Comparison of ENCODE assay signal across 18 cellular contexts in the genomic region with DNA sequence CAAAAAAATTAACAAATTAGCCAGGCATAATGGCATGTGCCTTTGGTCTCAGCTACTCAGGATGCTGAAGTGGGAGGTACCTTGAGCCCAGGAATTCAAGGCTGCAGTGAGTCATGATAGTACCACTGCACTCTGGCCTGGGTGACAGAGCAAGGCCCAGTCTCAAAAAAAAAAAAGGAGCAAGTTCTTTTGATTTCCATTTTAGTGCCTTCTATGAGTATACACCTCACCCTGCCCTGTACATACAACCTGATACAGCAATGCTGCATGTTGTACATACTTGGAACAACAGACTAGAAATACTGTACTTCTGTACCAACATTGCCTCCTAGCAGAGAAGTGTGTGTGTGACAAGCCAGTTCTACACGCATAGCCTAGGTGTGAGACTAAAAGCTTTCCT.
DNase-seq lines count a peak whose midpoint lies in the region; ATAC-seq and TF ChIP-seq lines count a peak whose summit lies in the region.
"Had no signal": no experiment of that assay in that cellular context is flagged by ENCODE, and none has a peak within 500 bp of the region (broad histone marks: within the 10 kb centered on the region; RNA-seq: fewer than 3 reads in every experiment).

No MANE protein-coding gene starts in this region.

- no peak overlapping the region for H3K4me2 ChIP-seq in DND-41 (ENCODE audit: insufficient read depth, low read length)

- no peak overlapping the region for H3K9ac ChIP-seq in DND-41 (ENCODE audit: low read depth, low read length)
- H3K9ac ChIP-seq: BLaER1 treated with 17β-estradiol and CSF1 and Interleukin-3, amounts not matched to agents 10 nM and 100 nM had no signal

- H2AFZ ChIP-seq in DND-41 (ENCODE audit: low read depth, low read length) = no peak overlapping the region

- H4K20me1 ChIP-seq in DND-41 (ENCODE audit: insufficient read depth, low read length) = no peaks in the 10 kb centered on the region
- H4K20me1 ChIP-seq: BLaER1 treated with 17β-estradiol and CSF1 and Interleukin-3, amounts not matched to agents 10 nM and 100 nM had no signal

- H3K27ac ChIP-seq in DND-41 (ENCODE audit: low read length) = no peak overlapping the region
- H3K27ac ChIP-seq: brain microvascular endothelial cell, right atrium auricular region had no signal

- no peak for DNase-seq in DND-41
- peak; percentile 19 for DNase-seq in HK-2 (ENCODE audit: unreplicated experiment)
- peak; percentile 6 for DNase-seq in T1000 (lab: John Stamatoyannopoulos, UW)
- DNase-seq in kidney tubule cell (ENCODE audit: low spot score) = peak; percentile 76
- DNase-seq in NCI-H2107 treated with DMSO at 0.1 percent for 48 hours (lab: John Stamatoyannopoulos, UW; ENCODE audit: unreplicated experiment) = no peak
- DNase-seq in middle frontal gyrus (ENCODE audit: extremely low spot score, low spot score) = no peak
- DNase-seq in GM10266 (ENCODE audit: extremely low spot score) = no peak
- DNase-seq in GM19240 (ENCODE audit: insufficient read length, low spot score) = no peak
- DNase-seq: brain microvascular endothelial cell; H7; naive thymus-derived CD4-positive, alpha-beta T cell; NCI-H1105; NCI-H446; stimulated activated CD4-positive, alpha-beta T cell treated with anti-CD3 and anti-CD28 coated beads, Interleukin-2, amount 100 ng/mL, for 48 hours had no signal

- TF ChIP-seq CTCF in DND-41 (IDR thresholded peaks at IDR 0.05; ENCODE audit: borderline replicate concordance, extremely low read depth, low read length, poor library complexity, severe bottlenecking) = peak; percentile 15
- TF ChIP-seq CTCF in GM10266 (IDR thresholded peaks at IDR 0.05; ENCODE audit: control insufficient read depth, insufficient read depth, low read depth, missing control alignments) = no peak

- no peaks in the 10 kb centered on the region for H3K79me2 ChIP-seq in DND-41 (ENCODE audit: insufficient read depth, low read length)

- H3K9me3 ChIP-seq in DND-41 (ENCODE audit: insufficient read depth, low read length, severe bottlenecking) = no peaks in the 10 kb centered on the region
- H3K9me3 ChIP-seq: right atrium auricular region had no signal

- ATAC-seq in DND-41 (ENCODE audit: insufficient read depth, low read depth) = peak; percentile 47
- ATAC-seq: activated CD4-positive, CD25-positive, alpha-beta regulatory T cell treated with anti-CD3 and anti-CD28 coated beads, Interleukin-2, amount 50 U/mL, for 24 hours; naive thymus-derived CD4-positive, alpha-beta T cell; stimulated activated memory B cell treated with anti-CD40 and anti-IgM and Interleukin-4, amounts not matched to agents 10 μg/mL and 1 μg/mL and 100 μg/mL, for 72 hours had no signal

- H3K4me1 ChIP-seq in DND-41 (ENCODE audit: insufficient read depth, low read length) = no peaks in the 10 kb centered on the region
- H3K4me1 ChIP-seq: right atrium auricular region had no signal

- H3K27me3 ChIP-seq in DND-41 (ENCODE audit: insufficient read depth, low read length, poor library complexity) = no peaks in the 10 kb centered on the region
- H3K27me3 ChIP-seq: BLaER1 treated with 17β-estradiol and CSF1 and Interleukin-3, amounts not matched to agents 10 nM and 100 nM; brain microvascular endothelial cell; right atrium auricular region had no signal

- no peaks in the 10 kb centered on the region for H3K36me3 ChIP-seq in DND-41 (ENCODE audit: insufficient read depth, low read length)
- H3K36me3 ChIP-seq: BLaER1 treated with 17β-estradiol and CSF1 and Interleukin-3, amounts not matched to agents 10 nM and 100 nM; brain microvascular endothelial cell; right atrium auricular region had no signal

- H3K4me3 ChIP-seq in DND-41 (ENCODE audit: low read depth in 1 of 2, low read length in 2 of 2) = no peak overlapping the region
- H3K4me3 ChIP-seq: BLaER1 treated with 17β-estradiol and CSF1 and Interleukin-3, amounts not matched to agents 10 nM and 100 nM; right atrium auricular region had no signal

Comparison
In these comparisons a context has a peak if more than half of its experiments do, and no peak if none do; other contexts are left out.
1. DNase-seq: peak in HK-2 (single experiment), T1000 (single experiment) and kidney tubule cell (single experiment); none in DND-41 (single experiment), NCI-H2107 treated with DMSO at 0.1 percent for 48 hours (single experiment), middle frontal gyrus (single experiment), GM10266 (single experiment) and GM19240 (single experiment).